ENCODE assay signal across 12 cellular contexts in the genomic region with DNA sequence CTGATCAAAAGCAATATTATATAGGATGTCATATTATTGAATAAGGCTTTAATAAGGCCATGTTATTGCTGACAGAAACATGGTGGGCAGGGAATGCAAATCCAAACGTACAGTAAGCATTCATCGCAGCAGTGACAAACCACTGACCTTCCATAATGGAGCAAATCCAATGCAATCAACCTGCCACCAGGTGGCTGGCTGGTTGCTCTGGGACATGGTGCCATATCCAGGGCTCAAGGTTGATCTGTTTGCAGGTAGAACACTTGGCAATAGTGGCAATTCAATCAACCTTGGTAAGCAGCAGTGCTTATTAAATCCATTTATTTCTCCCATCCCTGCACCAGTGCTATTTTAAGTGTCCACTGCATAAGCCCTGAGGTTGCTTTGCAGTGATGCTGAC.
A peak's percentile ranks its signal among the peaks of the same experiment; 100 is the strongest.
DNase-seq lines count a peak whose midpoint lies in the region; ATAC-seq and TF ChIP-seq lines count a peak whose summit lies in the region.
"Had no signal": no experiment of that assay in that cellular context is flagged by ENCODE, and none has a peak within 500 bp of the region (broad histone marks: within the 10 kb centered on the region; RNA-seq: fewer than 3 reads in every experiment).

No MANE protein-coding gene starts in this region.

- ATAC-seq in stimulated activated naive CD8-positive, alpha-beta T cell treated with anti-CD3 and anti-CD28 coated beads, Interleukin-15, Interleukin-2, amounts not matched to agents 100 U/mL and 50 U/mL, for 24 hours: no peak
- no peak for ATAC-seq in HG03571 (IDR thresholded peaks at IDR 0.05; ENCODE audit: unreplicated experiment)
- ATAC-seq: activated CD4-positive, CD25-positive, alpha-beta regulatory T cell treated with anti-CD3 and anti-CD28 coated beads, Interleukin-2, amount 50 U/mL, for 24 hours; heart left ventricle had no signal

- no peak overlapping the region for H3K4me3 ChIP-seq in epithelial cell of proximal tubule (ENCODE audit: low read depth, low read length)
- H3K4me3 ChIP-seq: heart left ventricle, MG63 had no signal

- H3K27ac ChIP-seq in C4-2B: no peak overlapping the region
- H3K27ac ChIP-seq: epithelial cell of prostate, heart left ventricle had no signal

- TF ChIP-seq CTCF in C4-2B (conservative IDR thresholded peaks at IDR 0.05): peak; percentile 36; the same call in 1 of the 2 replicates
- peak; percentile 50 for TF ChIP-seq CTCF in GM12872 (IDR thresholded peaks at IDR 0.05; ENCODE audit: insufficient read depth, low read depth, low read length)
- peak; percentile 45 for TF ChIP-seq CTCF in epithelial cell of proximal tubule (conservative IDR thresholded peaks at IDR 0.05; ENCODE audit: low read depth, low read length)

- DNase-seq in NCI-H69 (lab: John Stamatoyannopoulos, UW): peak; percentile 46
- no peak for DNase-seq in epithelial cell of proximal tubule (ENCODE audit: low read depth)
- DNase-seq in COR-L47 (lab: John Stamatoyannopoulos, UW): no peak
- no peak for DNase-seq in stimulated activated naive CD8-positive, alpha-beta T cell treated with anti-CD3 and anti-CD28 coated beads, Interleukin-15, Interleukin-2, amounts not matched to agents 100 U/mL and 50 U/mL, for 24 hours
- DNase-seq in NCI-H1436 (lab: John Stamatoyannopoulos, UW): no peak
- DNase-seq: heart left ventricle, MG63 had no signal
